8 cellular contexts compared by ENCODE assay signal in the genomic region with DNA sequence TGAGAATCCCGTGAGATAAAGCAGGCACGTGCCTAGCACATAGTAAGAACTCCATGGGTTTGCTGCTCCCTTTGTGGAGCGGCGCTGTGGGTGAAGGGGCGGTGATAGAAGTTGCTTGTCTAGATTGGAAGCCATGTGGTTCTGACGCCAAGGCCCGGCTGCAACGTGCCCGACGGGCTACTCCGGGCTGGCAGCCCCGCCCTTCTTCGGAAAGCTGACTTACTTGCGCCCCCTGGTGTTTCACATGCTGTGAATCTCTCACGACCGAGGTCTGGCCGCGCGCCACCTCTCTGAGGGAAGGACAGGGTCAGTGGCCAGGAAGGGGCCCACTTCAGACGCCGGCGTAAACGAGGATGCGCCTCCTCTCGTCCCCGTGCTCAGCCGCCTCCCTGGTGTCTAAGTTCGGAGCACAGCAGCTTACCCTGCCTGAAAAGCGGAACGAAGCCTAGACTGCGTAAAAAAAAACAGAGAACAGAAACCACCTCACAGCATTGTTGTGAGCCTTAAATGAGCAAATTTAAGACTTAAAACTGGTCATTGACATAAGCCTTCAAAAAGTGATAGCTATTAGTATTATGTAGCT. TPM values are rescaled to one million over a fixed set of nuclear protein-coding genes. Genes with fewer than 3 reads are reported as not detected.
DNase-seq lines count a peak whose midpoint lies in the region; TF ChIP-seq lines count a peak whose summit lies in the region.

No MANE protein-coding gene starts in this region.

- H2AFZ ChIP-seq in H9 (ENCODE audit: low read length), result peak overlapping the region; percentile 23
- H2AFZ ChIP-seq in neuron (ENCODE audit: low read depth, low read length), result peak overlapping the region; percentile 20

- no peak overlapping the region for H2BK15ac ChIP-seq in H9 (ENCODE audit: low read depth, low read length)

- H4K8ac ChIP-seq in H9 (replicated peaks; ENCODE audit: insufficient read length, low read depth, low read length), result no peak overlapping the region

- peak overlapping the region; percentile 45 to 69; a peak in 4 of 5 replicates for H3K4me3 Mint-ChIP-seq in H9

- H3K23me2 ChIP-seq in H9 (ENCODE audit: insufficient read length, low read depth, low read length, poor library complexity, severe bottlenecking), result no peaks in the 10 kb centered on the region

- no peak overlapping the region for H3K27ac ChIP-seq in H9 (ENCODE audit: insufficient read length, low read depth, low read length)
- H3K27ac ChIP-seq in stomach smooth muscle (ENCODE audit: low read length), result peak overlapping the region; percentile 58

- H3K4me1 ChIP-seq in H9 (ENCODE audit: insufficient read depth, low read length) (no peaks in the 10 kb centered on the region; the same call in 1 of the 2 replicates), neuron (ENCODE audit: insufficient read depth, low read length) (peaks cover 2% of the 10 kb centered on the region), stomach smooth muscle (ENCODE audit: control insufficient read depth, insufficient read depth, low read length) (peaks cover 23% of the 10 kb centered on the region)

- in situ Hi-C loops in G401 (cut with HindIII; ENCODE audit: low sequenced_read_pairs), result no loop called here

- no peak overlapping the region for H2BK12ac ChIP-seq in H9 (ENCODE audit: insufficient read length, low read depth, low read length)

- no peak overlapping the region for H2BK20ac ChIP-seq in H9 (ENCODE audit: low read depth, low read length, poor library complexity, severe bottlenecking)

- H3K36me3 Mint-ChIP-seq in H9 (ENCODE audit: insufficient read depth in 1 of 3, low read depth in 3 of 3), result no peaks in the 10 kb centered on the region

- H3K36me3 ChIP-seq in neuron (ENCODE audit: insufficient read depth, low read length) (no peaks in the 10 kb centered on the region), stomach smooth muscle (ENCODE audit: control insufficient read depth in 2 of 2, insufficient read depth in 2 of 2, low read length in 2 of 2) (no peaks in the 10 kb centered on the region)

- TF ChIP-seq CTCF in H9 (conservative IDR thresholded peaks at IDR 0.05) (peak; percentile 89), fibroblast of villous mesenchyme (IDR thresholded peaks at IDR 0.05; ENCODE audit: insufficient read depth, low read depth, low read length) (peak; percentile 77)

- no peaks in the 10 kb centered on the region for H3K9me3 ChIP-seq in H9 (ENCODE audit: control insufficient read depth, low read depth, low read length)
- H3K9me3 ChIP-seq in neuron (ENCODE audit: low read length), result no peaks in the 10 kb centered on the region
- no peaks in the 10 kb centered on the region for H3K9me3 ChIP-seq in stomach smooth muscle (ENCODE audit: control insufficient read depth in 2 of 2, low read length in 2 of 2)

- H4K91ac ChIP-seq in H9 (ENCODE audit: insufficient read length, low read depth, low read length), result no peak overlapping the region

- H2BK120ac ChIP-seq in H9 (ENCODE audit: low read depth, low read length, poor library complexity, severe bottlenecking), result no peak overlapping the region

- no peaks in the 10 kb centered on the region for H3K79me2 ChIP-seq in H9 (ENCODE audit: insufficient read depth, low read length)

- no peak overlapping the region for H4K5ac ChIP-seq in H9 (ENCODE audit: insufficient read length, low read depth, low read length)

- H3K9me3 Mint-ChIP-seq in H9, result no peaks in the 10 kb centered on the region

- H3K9ac ChIP-seq in H9 (ENCODE audit: extremely low read depth, insufficient read length, low read length), result no peak overlapping the region
- peak overlapping the region; percentile 80 to 87 for H3K9ac ChIP-seq in stomach smooth muscle (ENCODE audit: low read length in 2 of 2)

- H3K27me3 ChIP-seq in H9 (ENCODE audit: insufficient read depth, low read length) (peaks cover 2% of the 10 kb centered on the region; the same call in 1 of the 2 replicates), neuron (ENCODE audit: insufficient read depth, low read length) (no peaks in the 10 kb centered on the region), stomach smooth muscle (ENCODE audit: control insufficient read depth in 1 of 2, insufficient read depth in 2 of 2, low read length in 2 of 2) (no peaks in the 10 kb centered on the region)

- WGBS in H9 (ENCODE audit: extremely low coverage, insufficient read length, low lambda C conversion rate), result no CpG with 5 or more reads among the region's 31 CpGs

- peaks cover 32 to 33% of the 10 kb centered on the region in 2 experiments for H3K4me1 Mint-ChIP-seq in H9

- peaks cover 2% of the 10 kb centered on the region for H4K20me1 ChIP-seq in H9 (ENCODE audit: control insufficient read depth, insufficient read depth, insufficient read length)

- H2BK5ac ChIP-seq in H9 (ENCODE audit: insufficient read length, low read length), result no peak overlapping the region

- H2AK5ac ChIP-seq in H9 (ENCODE audit: insufficient read length, low read length), result no peak overlapping the region

- H3K18ac ChIP-seq in H9 (ENCODE audit: insufficient read length, low read depth, low read length), result no peak overlapping the region

- H3K23ac ChIP-seq in H9 (ENCODE audit: insufficient read length, low read depth, low read length), result no peak overlapping the region

- no peak overlapping the region for H3K56ac ChIP-seq in H9 (ENCODE audit: insufficient read length, low read depth, low read length)

- H3K4ac ChIP-seq in H9 (ENCODE audit: low read depth, low read length), result no peak overlapping the region

- peak; percentile 91 for DNase-seq in G401 (ENCODE audit: low spot score)
- DNase-seq in H9, result peak; percentile 96
- DNase-seq in M059J (ENCODE audit: low read depth), result peak; percentile 84
- peak; percentile 91 to 92 for DNase-seq in SHP77 (lab: John Stamatoyannopoulos, UW)
- peak; percentile 31 for DNase-seq in activated gamma-delta T cell (lab: John Stamatoyannopoulos, UW)
- peak; percentile 96 for DNase-seq in fibroblast of villous mesenchyme (ENCODE audit: low read depth)

- peak overlapping the region; percentile 11 for H3K4me2 ChIP-seq in H9 (ENCODE audit: insufficient read depth, insufficient read length, low read length)

- H3K14ac ChIP-seq in H9 (ENCODE audit: insufficient read depth, low read length), result no peak overlapping the region

- H3K27ac Mint-ChIP-seq in H9, result peak overlapping the region in 1 of 3 experiments; percentile 24; a peak in 2 of 7 replicates

- H3T11ph ChIP-seq in H9 (ENCODE audit: low read length), result no peak overlapping the region

- H3K79me1 ChIP-seq in H9 (ENCODE audit: insufficient read depth, low read depth, low read length, poor library complexity, severe bottlenecking), result no peaks in the 10 kb centered on the region

- H3K4me3 ChIP-seq in fibroblast of villous mesenchyme (ENCODE audit: low read depth, low read length) (peak overlapping the region; percentile 52), neuron (ENCODE audit: low read length) (peak overlapping the region; percentile 30), stomach smooth muscle (ENCODE audit: low read length in 2 of 2) (peak overlapping the region; percentile 77 to 79)

- peaks cover 14% of the 10 kb centered on the region for H3K27me3 Mint-ChIP-seq in H9 (ENCODE audit: low read depth)

RNA-seq across cellular contexts. Expression of a gene that starts 42.6 kb away (rescaled TPM):
- total RNA-seq in G401 (2014; rRNA removed; shearing (Covaris generic)), result 14.6 and 17.3 TPM in 2 replicates
- 0.66 and 0.68 TPM in 2 replicates for total RNA-seq in H9 (2021)
- total RNA-seq in M059J (2014; rRNA removed; shearing (Covaris generic)), result under 0.01 and 0.02 TPM in 2 replicates
- total RNA-seq in fibroblast of villous mesenchyme, result 2.6 TPM in 2 replicates

Comparison
In these comparisons a context has a peak if more than half of its experiments do, and no peak if none do; other contexts are left out.
1. DNase-seq: peak in every context shown above with its lines; median percentile 96 in H9; 96 in fibroblast of villous mesenchyme; 92 in SHP77; 91 in G401; 84 in M059J; 31 in activated gamma-delta T cell.